In the genomic region with DNA sequence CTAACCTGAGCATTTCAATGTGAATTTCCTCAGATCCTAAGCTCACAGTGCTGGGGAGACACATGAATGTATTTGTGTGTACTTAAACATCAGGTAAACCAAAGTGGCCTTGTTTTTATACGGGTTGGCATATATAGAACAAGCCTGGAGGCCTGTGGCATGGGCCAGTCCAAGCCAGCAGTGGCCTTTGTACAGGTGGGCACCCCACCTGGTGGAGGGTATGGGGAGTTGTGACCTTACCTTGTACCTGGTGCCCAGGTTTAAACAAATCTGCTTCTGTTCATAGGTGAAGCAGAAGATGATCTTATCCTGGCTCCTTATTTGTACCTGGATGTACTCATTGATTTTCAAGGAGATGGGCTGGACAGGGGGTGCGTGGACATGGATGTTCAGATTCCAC, we compare ENCODE assay signal across 10 cellular contexts.
"Had no signal": no experiment of that assay in that cellular context is flagged by ENCODE, and none has a peak within 500 bp of the region (broad histone marks: within the 10 kb centered on the region; RNA-seq: fewer than 3 reads in every experiment).

No MANE protein-coding gene starts in this region.

- H3K4me2 ChIP-seq: smooth muscle cell had no signal

- ATAC-seq: naive thymus-derived CD4-positive, alpha-beta T cell; sciatic nerve; stimulated activated effector memory CD8-positive, alpha-beta T cell treated with anti-CD3 and anti-CD28 coated beads, Interleukin-12 subunit alpha, Interleukin-12 subunit beta, amount 100 ng/mL, for 72 hours had no signal

- H3K36me3 ChIP-seq: stomach had no signal

- H3K4me1 ChIP-seq: stomach had no signal

- H3K9me3 ChIP-seq: stomach had no signal

- H3K27ac ChIP-seq: stomach had no signal

- DNase-seq: activated CD4-positive, alpha-beta T cell treated with anti-CD3 and anti-CD28 coated beads, Interleukin-2, amount 10 ng/mL, durations not matched to agents 7 days and 5 days; activated CD4-positive, CD25-positive, alpha-beta regulatory T cell; activated gamma-delta T cell; effector memory CD4-positive, alpha-beta T cell; naive thymus-derived CD4-positive, alpha-beta T cell; stimulated activated CD4-positive, alpha-beta T cell treated with anti-CD3 and anti-CD28 coated beads, Interleukin-4, amount 100 ng/mL, for 1 hour; stomach had no signal

- H3K27me3 ChIP-seq: stomach had no signal

- H3K4me3 ChIP-seq: smooth muscle cell, stomach had no signal
